In genomic region chr7:130481898-130482297, GRCh38 we compare ENCODE assay signal across 1 cellular context.
TF ChIP-seq lines count a peak whose summit lies in the region.

No MANE protein-coding gene starts in this region.

TF ChIP-seq in GM23338, 12 proteins besides CTCF, POLR2A, EP300 and RAD21 (continued from another document):
- no peak for TF ChIP-seq ZNF462 (CRISPR knock-in tag; IDR thresholded peaks at IDR 0.05)
- TF ChIP-seq CREB1 (CRISPR knock-in tag; IDR thresholded peaks at IDR 0.05; ENCODE audit: low read depth): no peak
- no peak for TF ChIP-seq POLR2AphosphoS5 (IDR thresholded peaks at IDR 0.05; ENCODE audit: low read depth)
- TF ChIP-seq STAT1 (IDR thresholded peaks at IDR 0.05; ENCODE audit: unreplicated experiment): no peak
- TF ChIP-seq EZH2phosphoT487 (IDR thresholded peaks at IDR 0.05; ENCODE audit: unreplicated experiment): no peak
